In the genomic region with DNA sequence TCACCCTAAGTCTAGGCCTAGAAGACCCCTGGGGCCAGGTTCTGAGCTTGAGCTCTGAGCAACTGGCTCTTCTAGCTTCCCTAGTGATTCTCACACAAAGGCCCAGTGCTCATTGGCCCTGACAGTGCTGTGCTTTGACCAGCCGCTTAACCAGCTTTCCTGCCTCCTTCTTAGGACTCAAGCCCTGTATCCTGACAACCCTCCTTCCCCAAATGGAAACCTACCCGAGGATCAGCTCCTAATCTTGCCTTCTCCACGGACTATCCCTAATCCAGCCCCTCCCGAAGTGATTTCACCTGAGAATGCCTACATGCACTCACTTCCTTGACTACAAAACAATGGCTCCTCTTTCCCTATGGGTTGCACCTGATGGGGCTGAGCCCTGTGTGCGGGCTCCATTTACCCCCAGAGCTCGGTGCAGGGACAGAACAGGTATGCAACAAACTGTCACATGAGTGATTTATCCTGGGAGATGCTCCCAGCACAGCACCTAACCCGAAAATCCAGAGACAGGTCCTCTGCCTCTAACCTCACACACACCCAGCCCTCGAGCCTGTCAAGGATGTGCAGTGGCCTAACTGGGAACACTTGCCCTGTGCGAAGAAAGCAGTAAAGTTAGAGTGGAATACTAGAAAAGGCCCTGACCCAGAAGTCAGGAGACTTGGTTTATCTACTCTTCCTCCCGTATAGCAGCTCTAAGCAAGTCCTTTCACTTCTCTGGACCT, we compare ENCODE assay signal across 15 cellular contexts. TPM values are rescaled to one million over a fixed set of nuclear protein-coding genes. Genes with fewer than 3 reads are reported as not detected.
A peak's percentile ranks its signal among the peaks of the same experiment; 100 is the strongest.
DNase-seq lines count a peak whose midpoint lies in the region; ATAC-seq and TF ChIP-seq lines count a peak whose summit lies in the region.
"Had no signal": no experiment of that assay in that cellular context is flagged by ENCODE, and none has a peak within 500 bp of the region (broad histone marks: within the 10 kb centered on the region; RNA-seq: fewer than 3 reads in every experiment).

No MANE protein-coding gene starts in this region.

- no peak overlapping the region for H2BK120ac ChIP-seq in trophoblast cell (ENCODE audit: insufficient read depth, low read length, poor library complexity)

- no CpG with 5 or more reads among the region's 10 CpGs for WGBS in trophoblast cell (ENCODE audit: extremely low coverage, insufficient coverage, insufficient read length)

- no peaks in the 10 kb centered on the region for H3K36me3 Mint-ChIP-seq in activated CD4-positive, alpha-beta T cell treated with anti-CD3 and anti-CD28 coated beads, Interleukin-2, amount 10 ng/mL, durations not matched to agents 24 days and 14 days (ENCODE audit: low read depth)
- H3K36me3 Mint-ChIP-seq in T-cell, result no peaks in the 10 kb centered on the region
- no peaks in the 10 kb centered on the region for H3K36me3 Mint-ChIP-seq in glutamatergic neuron (ENCODE audit: unreplicated experiment)

- H3K4me3 Mint-ChIP-seq in activated CD4-positive, alpha-beta T cell treated with anti-CD3 and anti-CD28 coated beads, Interleukin-2, amount 10 ng/mL, durations not matched to agents 24 days and 14 days, result peak overlapping the region; percentile 29
- H3K4me3 Mint-ChIP-seq in T-cell, result peak overlapping the region; percentile 54 to 79 (median 58)
- peak overlapping the region; percentile 74 for H3K4me3 Mint-ChIP-seq in glutamatergic neuron (ENCODE audit: unreplicated experiment)

- H2AK5ac ChIP-seq in trophoblast cell (ENCODE audit: low read length), result no peak overlapping the region

- no peak for TF ChIP-seq CTCF in glutamatergic neuron (IDR thresholded peaks at IDR 0.05; ENCODE audit: partially characterized antibody, unreplicated experiment)

- peak overlapping the region; percentile 40 for H3K4me2 ChIP-seq in trophoblast cell (ENCODE audit: low read length)

- no peak overlapping the region for H3K27ac Mint-ChIP-seq in activated CD4-positive, alpha-beta T cell treated with anti-CD3 and anti-CD28 coated beads, Interleukin-2, amount 10 ng/mL, durations not matched to agents 24 days and 14 days
- H3K27ac Mint-ChIP-seq in T-cell (peak overlapping the region in 1 of 2 donors; percentile 51), glutamatergic neuron (ENCODE audit: unreplicated experiment) (no peak overlapping the region)

- intact Hi-C loops in activated CD4-positive, alpha-beta T cell treated with anti-CD3 and anti-CD28 coated beads, Interleukin-2, amount 10 ng/mL, durations not matched to agents 24 days and 14 days (cut with micrococcal nuclease), result no loop called here

- no peak overlapping the region for H2BK5ac ChIP-seq in trophoblast cell (ENCODE audit: low read depth, low read length, poor library complexity)

- H4K8ac ChIP-seq in trophoblast cell (ENCODE audit: low read depth, low read length), result no peak overlapping the region

- H3K9me3 Mint-ChIP-seq in activated CD4-positive, alpha-beta T cell treated with anti-CD3 and anti-CD28 coated beads, Interleukin-2, amount 10 ng/mL, durations not matched to agents 24 days and 14 days, result no peaks in the 10 kb centered on the region
- H3K9me3 Mint-ChIP-seq in T-cell (no peaks in the 10 kb centered on the region), glutamatergic neuron (ENCODE audit: unreplicated experiment) (peaks cover 6% of the 10 kb centered on the region)

- H4K12ac ChIP-seq in trophoblast cell (ENCODE audit: low read depth, low read length), result no peak overlapping the region

- no peaks in the 10 kb centered on the region for H3K79me1 ChIP-seq in trophoblast cell (ENCODE audit: low read length)

- no peak overlapping the region for H2AFZ ChIP-seq in trophoblast cell (ENCODE audit: insufficient read depth, low read length, poor library complexity)

- peaks cover 81% of the 10 kb centered on the region for H3K27me3 Mint-ChIP-seq in activated CD4-positive, alpha-beta T cell treated with anti-CD3 and anti-CD28 coated beads, Interleukin-2, amount 10 ng/mL, durations not matched to agents 24 days and 14 days
- peaks cover 38 to 67% of the 10 kb centered on the region in 2 donors for H3K27me3 Mint-ChIP-seq in T-cell
- peaks cover 22% of the 10 kb centered on the region for H3K27me3 Mint-ChIP-seq in glutamatergic neuron (ENCODE audit: unreplicated experiment)

- no peak overlapping the region for H3K4ac ChIP-seq in trophoblast cell (ENCODE audit: low read depth, low read length)

- no peak for DNase-seq in activated CD4-positive, alpha-beta T cell treated with anti-CD3 and anti-CD28 coated beads, Interleukin-2, amount 10 ng/mL, durations not matched to agents 24 days and 14 days
- DNase-seq in activated CD4-positive, alpha-beta T cell treated with anti-CD3 and anti-CD28 coated beads, Interleukin-2, amount 50 U/mL, for 48 hours, result no peak
- DNase-seq in T-cell (no peak), glutamatergic neuron (no peak), trophoblast cell (no peak), SKM-1 (lab: John Stamatoyannopoulos, UW; ENCODE audit: unreplicated experiment) (no peak), NCI-H2107 (lab: John Stamatoyannopoulos, UW) (no peak), amniotic stem cell (lab: John Stamatoyannopoulos, UW) (no peak)
- DNase-seq: ACHN; activated T-cell treated with anti-CD3 and anti-CD28 coated beads for 4 hours; heart left ventricle; NCI-H1092; stimulated activated CD8-positive, alpha-beta memory T cell treated with anti-CD3 and anti-CD28 coated beads, Interleukin-4, amount 100 ng/mL, for 48 hours had no signal

- no peaks in the 10 kb centered on the region for H3K79me2 ChIP-seq in trophoblast cell (ENCODE audit: control insufficient read depth, insufficient read depth, low read length, poor library complexity)

- no peaks in the 10 kb centered on the region for H3K36me3 ChIP-seq in trophoblast cell (ENCODE audit: control insufficient read depth in 1 of 2, insufficient read depth in 2 of 2, low read length in 2 of 2)
- H3K36me3 ChIP-seq: heart left ventricle had no signal

- H3K4me3 ChIP-seq in trophoblast cell (ENCODE audit: low read depth, low read length), result no peak overlapping the region

- H2BK12ac ChIP-seq in trophoblast cell (ENCODE audit: low read length), result no peak overlapping the region

- H3K14ac ChIP-seq in trophoblast cell (ENCODE audit: low read length), result no peak overlapping the region

- H3K4me1 Mint-ChIP-seq in activated CD4-positive, alpha-beta T cell treated with anti-CD3 and anti-CD28 coated beads, Interleukin-2, amount 10 ng/mL, durations not matched to agents 24 days and 14 days, result peaks cover 17% of the 10 kb centered on the region
- H3K4me1 Mint-ChIP-seq in T-cell (peaks cover 10 to 27% (median 20%) of the 10 kb centered on the region in 3 donors), glutamatergic neuron (ENCODE audit: low read depth, unreplicated experiment) (peaks cover 2% of the 10 kb centered on the region)

- no peak overlapping the region for H3K9ac ChIP-seq in trophoblast cell (ENCODE audit: low read length)

- POLR2A ChIA-PET in T-cell (lab: Charles Lee), result no interaction called here

- H3K27ac ChIP-seq in trophoblast cell (ENCODE audit: low read depth, low read length), result no peak overlapping the region
- H3K27ac ChIP-seq: heart left ventricle, HL-60 had no signal

- CTCF ChIA-PET in T-cell (lab: Charles Lee), result no interaction called here

- H4K91ac ChIP-seq in trophoblast cell (ENCODE audit: low read depth, low read length), result no peak overlapping the region

- no peak overlapping the region for H3K23ac ChIP-seq in trophoblast cell (ENCODE audit: low read length)

- peaks cover 2% of the 10 kb centered on the region for H3K9me3 ChIP-seq in trophoblast cell (ENCODE audit: insufficient read depth, low read depth, low read length)
- H3K9me3 ChIP-seq: heart left ventricle had no signal

- no peak overlapping the region for H3K18ac ChIP-seq in trophoblast cell (ENCODE audit: low read length)

- H3K4me1 ChIP-seq in trophoblast cell (ENCODE audit: control insufficient read depth in 1 of 2, insufficient read depth in 2 of 2, low read length in 2 of 2), result peaks cover 4 to 7% of the 10 kb centered on the region in 2 experiments

- H3K27me3 ChIP-seq in trophoblast cell (ENCODE audit: insufficient read depth, low read length), result peaks cover 56% of the 10 kb centered on the region

- ATAC-seq in T-cell (replicated peaks in 1 of 4), result no peak
- ATAC-seq: heart left ventricle, Right ventricle myocardium inferior had no signal

RNA-seq across cellular contexts. Expression of a gene that starts 2.3 kb away (rescaled TPM):
- total RNA-seq in activated CD4-positive, alpha-beta T cell treated with anti-CD3 and anti-CD28 coated beads, Interleukin-2, amount 10 ng/mL, durations not matched to agents 24 days and 14 days, result not detected in 2 replicates
- total RNA-seq in T-cell (under 1 TPM in 1 of 5 donors, not detected in 4; 0.20 TPM), glutamatergic neuron (ENCODE audit: unreplicated experiment) (2.6 TPM)
- 0.01 and 0.10 TPM in 2 replicates for polyA plus RNA-seq in trophoblast cell (2013)
- total RNA-seq: heart left ventricle, Right ventricle myocardium inferior had no signal

RNA-seq across cellular contexts. Expression of a gene that starts 42.1 kb away (rescaled TPM):
- 48.6 and 57.2 TPM in 2 replicates for total RNA-seq in activated CD4-positive, alpha-beta T cell treated with anti-CD3 and anti-CD28 coated beads, Interleukin-2, amount 10 ng/mL, durations not matched to agents 24 days and 14 days
- total RNA-seq in T-cell, result 10 to 100 TPM; 29.9 to 36.9 (median 30.2) TPM
- total RNA-seq in glutamatergic neuron (ENCODE audit: unreplicated experiment), result 6.0 TPM
- 6.3 and 6.5 TPM in 2 replicates for polyA plus RNA-seq in trophoblast cell (2013)
